ENCODE assay signal across 12 cellular contexts in genomic region chr2:218046234-218046633, GRCh38. TPM values are rescaled to one million over a fixed set of nuclear protein-coding genes. Genes with fewer than 3 reads are reported as not detected.
DNase-seq lines count a peak whose midpoint lies in the region; ATAC-seq and TF ChIP-seq lines count a peak whose summit lies in the region.
"Had no signal": no experiment of that assay in that cellular context is flagged by ENCODE, and none has a peak within 500 bp of the region (broad histone marks: within the 10 kb centered on the region; RNA-seq: fewer than 3 reads in every experiment).

No MANE protein-coding gene starts in this region.

- H3K4me1 ChIP-seq in MM.1S (ENCODE audit: low read length) (peaks cover 33% of the 10 kb centered on the region), esophagus squamous epithelium (no peaks in the 10 kb centered on the region)

- no peaks in the 10 kb centered on the region for H4K20me1 ChIP-seq in MM.1S (ENCODE audit: insufficient read depth, low read length)

- no peak for TF ChIP-seq POLR2A in esophagus squamous epithelium (IDR thresholded peaks at IDR 0.05)

- H3K36me3 Mint-ChIP-seq in naive B cell = peaks cover 8 to 10% of the 10 kb centered on the region in 2 donors

- H3K4me3 ChIP-seq in MM.1S (ENCODE audit: low read length) (no peak overlapping the region; the same call in 1 of the 2 replicates), esophagus squamous epithelium (no peak overlapping the region)
- H3K4me3 ChIP-seq: skin epidermis had no signal

- H3K27me3 Mint-ChIP-seq in naive B cell = peaks cover 0 to 21% (median 9%) of the 10 kb centered on the region in 3 donors

- H3K4me1 Mint-ChIP-seq in naive B cell = peaks cover 0 to 12% (median 5%) of the 10 kb centered on the region in 3 donors

- ATAC-seq in GM19023 (IDR thresholded peaks at IDR 0.05; ENCODE audit: unreplicated experiment) = peak; percentile 77
- ATAC-seq in HG02678 (IDR thresholded peaks at IDR 0.05; ENCODE audit: unreplicated experiment) = peak; percentile 93
- ATAC-seq in naive B cell (ENCODE audit: low read depth in 2 of 2) = peak; percentile 30 to 44
- ATAC-seq: stimulated activated naive CD8-positive, alpha-beta T cell treated with anti-CD3 and anti-CD28 coated beads, Interleukin-15, Interleukin-2, amounts not matched to agents 100 U/mL and 50 U/mL, for 24 hours had no signal

- peak; percentile 76 for DNase-seq in MM.1S
- DNase-seq in naive B cell = no peak
- DNase-seq in islet precursor cell = no peak
- DNase-seq in esophagus squamous epithelium (lab: John Stamatoyannopoulos, UW) = no peak
- DNase-seq in activated naive CD4-positive, alpha-beta T cell treated with anti-CD3 and anti-CD28 coated beads, Interleukin-2, amount 50 U/mL, for 16 hours = no peak
- no peak for DNase-seq in cortex of kidney (lab: John Stamatoyannopoulos, UW)
- DNase-seq: activated CD4-positive, alpha-beta T cell treated with anti-CD3 and anti-CD28 coated beads, Interleukin-2, amount 50 U/mL, for 48 hours; stimulated activated naive CD8-positive, alpha-beta T cell treated with anti-CD3 and anti-CD28 coated beads, Interleukin-15, Interleukin-2, amounts not matched to agents 100 U/mL and 50 U/mL, for 24 hours had no signal

- WGBS in esophagus squamous epithelium, 2 donors = 71 to 86% methylated on average over 4 of the region's 4 CpGs

- peaks cover 6 to 38% (median 15%) of the 10 kb centered on the region in 7 donors for H3K9me3 Mint-ChIP-seq in naive B cell

- H3K36me3 ChIP-seq in MM.1S (replicated peaks; ENCODE audit: insufficient read depth, low read length) = no peaks in the 10 kb centered on the region
- H3K36me3 ChIP-seq in esophagus squamous epithelium = no peaks in the 10 kb centered on the region

- no peak overlapping the region for H3K27ac Mint-ChIP-seq in naive B cell

- H3K79me2 ChIP-seq in MM.1S (ENCODE audit: low read length) = no peaks in the 10 kb centered on the region

- no peak for TF ChIP-seq CTCF in MM.1S (IDR thresholded peaks at IDR 0.05; ENCODE audit: low read length)
- TF ChIP-seq CTCF in esophagus squamous epithelium (IDR thresholded peaks at IDR 0.05) = no peak

- intact Hi-C loops in esophagus squamous epithelium (cut with DNase I) = no loop called here

- peak overlapping the region; percentile 21; the same call in 1 of the 2 replicates for H3K9ac ChIP-seq in MM.1S (ENCODE audit: low read length)

- no peaks in the 10 kb centered on the region for H3K27me3 ChIP-seq in MM.1S (replicated peaks; ENCODE audit: insufficient read depth, low read length)
- H3K27me3 ChIP-seq in esophagus squamous epithelium = no peaks in the 10 kb centered on the region

- peak overlapping the region; percentile 70 for H3K4me2 ChIP-seq in MM.1S (ENCODE audit: low read depth, low read length)

- no peak overlapping the region for H3K4me3 Mint-ChIP-seq in naive B cell

- H3K9me3 ChIP-seq in MM.1S (replicated peaks; ENCODE audit: insufficient read depth, low read length) (no peaks in the 10 kb centered on the region), esophagus squamous epithelium (peaks cover 0 to 4% (median 0%) of the 10 kb centered on the region in 3 donors)

- H3K27ac ChIP-seq in MM.1S (ENCODE audit: low read length) (peak overlapping the region; percentile 68), esophagus squamous epithelium (peak overlapping the region in 2 of 4 donors; percentile 27 to 55)

- no peaks in the 10 kb centered on the region for H3K9me2 ChIP-seq in MM.1S (replicated peaks; ENCODE audit: insufficient read depth, low read length)

- no peak overlapping the region for H2AFZ ChIP-seq in MM.1S (ENCODE audit: low read length)

- H3F3A ChIP-seq in MM.1S (ENCODE audit: insufficient read depth, low read length) = peaks cover 19% of the 10 kb centered on the region

RNA-seq across cellular contexts. Expression of gene RUFY4, which starts 22.8 kb away (rescaled TPM):
- polyA plus RNA-seq in naive B cell (ENCODE audit: low read depth in 6 of 6) = not detected
- total RNA-seq in esophagus squamous epithelium = not detected
- total RNA-seq: M059J had no signal

RNA-seq across cellular contexts. Expression of gene TNS1, which starts 43.4 kb away (rescaled TPM):
- under 1 TPM in 4 of 6 donors, not detected in 2; 0.05 to 0.57 (median 0.35) TPM for polyA plus RNA-seq in naive B cell (ENCODE audit: low read depth in 6 of 6)
- total RNA-seq in esophagus squamous epithelium = 100 to 1,000 TPM in 1 of 4 donors, 10 to 100 TPM in 3; 34.7 to 201 (median 59.2) TPM

Comparison
In these comparisons a context has a peak if more than half of its experiments do, and no peak if none do; other contexts are left out.
1. ATAC-seq: peak in every context shown above with its lines; median percentile 93 in HG02678; 77 in GM19023; 37 in naive B cell.